In the genomic region with DNA sequence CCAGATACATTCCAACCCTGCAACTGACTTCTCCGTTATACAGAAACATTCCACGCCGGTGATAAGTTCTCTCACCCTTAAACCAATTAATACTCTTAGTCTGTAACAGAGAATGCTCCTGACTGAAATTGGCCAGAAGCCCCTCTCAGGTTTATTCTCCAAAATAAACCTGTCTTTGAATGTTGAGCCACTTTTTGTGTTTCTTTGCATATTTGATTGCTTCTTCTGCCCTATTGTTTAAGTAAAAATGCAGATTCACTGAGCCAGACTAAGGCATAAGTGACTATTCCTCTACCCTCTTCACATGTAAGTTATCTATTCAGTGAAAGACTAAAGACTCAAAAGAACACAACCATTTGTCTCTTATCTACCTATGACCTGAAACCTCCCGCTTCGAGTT, we compare ENCODE assay signal across 12 cellular contexts. TPM values are rescaled to one million over a fixed set of nuclear protein-coding genes. Genes with fewer than 3 reads are reported as not detected.
"Had no signal": no experiment of that assay in that cellular context is flagged by ENCODE, and none has a peak within 500 bp of the region (broad histone marks: within the 10 kb centered on the region; RNA-seq: fewer than 3 reads in every experiment).

No MANE protein-coding gene starts in this region.

- H3K4me1 ChIP-seq: HAP-1 had no signal

- H3K4me3 ChIP-seq: GM23248, HAP-1 had no signal

- H3K4me2 ChIP-seq: KMS-11 had no signal

- H3K9me3 ChIP-seq: HAP-1 had no signal

- H3K36me3 ChIP-seq: HAP-1 had no signal

- ATAC-seq: HCT116 had no signal

- DNase-seq: GM23248, GOT3, H7, IMR-90, Karpas-422, KBM-7 had no signal

- H3K9ac ChIP-seq: GM23248, KMS-11 had no signal

- H3K27ac ChIP-seq: GM23248, HL-60, KMS-11 had no signal

RNA-seq across cellular contexts. Expression of gene AVPR1A, which starts 3.6 kb away (rescaled TPM):
- total RNA-seq: GM23248, H4, HT1080, IMR-90 had no signal
- polyA plus RNA-seq: GM23248, IMR-90 had no signal
